In the genomic region with DNA sequence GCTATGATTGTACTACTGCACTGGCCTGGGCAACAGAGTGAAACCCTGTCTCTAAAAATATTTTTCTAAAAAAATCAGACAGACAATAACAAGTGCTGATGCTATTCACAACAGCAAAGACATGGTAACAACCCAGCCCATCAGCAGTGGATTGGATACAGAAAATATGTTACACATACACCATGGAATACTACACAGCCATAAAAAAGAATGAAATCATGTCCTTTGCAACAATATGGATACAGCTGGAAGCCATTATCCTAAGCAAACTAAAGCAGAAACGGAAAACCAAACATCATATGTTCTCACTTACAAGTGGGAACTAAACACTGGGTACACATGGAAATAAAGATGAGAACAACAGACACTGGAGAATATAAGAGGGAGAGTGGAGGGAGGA, we compare ENCODE assay signal across 34 cellular contexts. TPM values are rescaled to one million over a fixed set of nuclear protein-coding genes. Genes with fewer than 3 reads are reported as not detected.
"Had no signal": no experiment of that assay in that cellular context is flagged by ENCODE, and none has a peak within 500 bp of the region (broad histone marks: within the 10 kb centered on the region; RNA-seq: fewer than 3 reads in every experiment).

No MANE protein-coding gene starts in this region.

- H3K4me3 ChIP-seq: adrenal gland, ascending aorta, body of pancreas, breast epithelium, cardiac muscle cell had no signal

- H3K27me3 ChIP-seq: adrenal gland, ascending aorta, body of pancreas, brain microvascular endothelial cell, breast epithelium, cardiac muscle cell had no signal

- ATAC-seq: activated naive CD4-positive, alpha-beta T cell treated with anti-CD3 and anti-CD28 coated beads, Interleukin-2, amount 50 U/mL, for 72 hours; activated naive CD8-positive, alpha-beta T cell treated with anti-CD3 and anti-CD28 coated beads, Interleukin-2, amount 50 U/mL, for 24 hours; activated T-cell treated with anti-CD3 and anti-CD28 coated beads, Interleukin-2, amount 50 U/mL, for 4 hours; activated T-cell treated with anti-CD3 and anti-CD28 coated beads, Interleukin-2, amount 50 U/mL, for 72 hours; activated T-helper 17 cell treated with anti-CD3 and anti-CD28 coated beads, Interleukin-2, amount 50 U/mL, for 72 hours; body of pancreas had no signal

- H3K4me1 ChIP-seq: adrenal gland, ascending aorta, body of pancreas, breast epithelium had no signal

- H3K27ac ChIP-seq: adrenal gland, ascending aorta, body of pancreas, brain microvascular endothelial cell, breast epithelium, cardiac muscle cell had no signal

- H3K9me3 ChIP-seq: adrenal gland, ascending aorta, body of pancreas, breast epithelium had no signal

- DNase-seq: activated effector memory CD4-positive, alpha-beta T cell treated with anti-CD3 and anti-CD28 coated beads, Interleukin-2, amount 50 U/mL, for 16 hours; activated effector memory CD4-positive, alpha-beta T cell treated with Interleukin-2 at 50 U/mL for 16 hours; activated gamma-delta T cell; activated gamma-delta T cell treated with Interleukin-2 at 50 U/mL for 16 hours; activated naive CD4-positive, alpha-beta T cell; activated naive CD4-positive, alpha-beta T cell treated with anti-CD3 and anti-CD28 coated beads for 36 hours; activated naive CD4-positive, alpha-beta T cell treated with anti-CD3 and anti-CD28 coated beads, Interleukin-2, amount 10 ng/mL, durations not matched to agents 7 days and 5 days; activated naive CD4-positive, alpha-beta T cell treated with anti-CD3 and anti-CD28 coated beads, Interleukin-2, amount 50 U/mL, for 16 hours; activated naive CD4-positive, alpha-beta T cell treated with Interleukin-2 at 50 U/mL for 16 hours; activated naive CD8-positive, alpha-beta T cell treated with anti-CD3 and anti-CD28 coated beads for 36 hours; activated naive CD8-positive, alpha-beta T cell treated with anti-CD3 and anti-CD28 coated beads, Interleukin-2, amount 10 ng/mL, durations not matched to agents 7 days and 5 days; activated naive CD8-positive, alpha-beta T cell treated with anti-CD3 and anti-CD28 coated beads, Interleukin-2, amount 50 U/mL, for 24 hours; activated T-cell treated with anti-CD3 and anti-CD28 coated beads, Interleukin-2, amount 50 U/mL, for 1 hour; activated T-cell treated with anti-CD3 and anti-CD28 coated beads, Interleukin-2, amount 50 U/mL, for 24 hours; activated T-cell treated with anti-CD3 and anti-CD28 coated beads, Interleukin-2, amount 50 U/mL, for 4 hours; activated T-cell treated with anti-CD3 and anti-CD28 coated beads, Interleukin-2, amount 50 U/mL, for 48 hours; activated T-cell treated with anti-CD3 and anti-CD28 coated beads, Interleukin-2, amount 50 U/mL, for 72 hours; adrenal gland; amniotic stem cell; amygdala; anterior cingulate cortex; aorta; body of pancreas; brain microvascular endothelial cell; caudate nucleus; central memory CD4-positive, alpha-beta T cell; cerebellar nuclear complex had no signal

- FAIRE-seq: astrocyte, bronchial epithelial cell had no signal

- H3K36me3 ChIP-seq: adrenal gland, brain microvascular endothelial cell, breast epithelium, cardiac muscle cell had no signal

RNA-seq across cellular contexts. Expression of a gene that starts 19.9 kb away (rescaled TPM):
- total RNA-seq: ascending aorta had no signal
